ENCODE assay signal across 8 cellular contexts in genomic region chr19:18007939-18008673, GRCh38. TPM values are rescaled to one million over a fixed set of nuclear protein-coding genes. Genes with fewer than 3 reads are reported as not detected.
DNase-seq lines count a peak whose midpoint lies in the region; ATAC-seq and TF ChIP-seq lines count a peak whose summit lies in the region.

ARRDC2 (plus strand) TSS chr19:18008170; CDS start chr19:18008311, 141 bp downstream.

- no peaks in the 10 kb centered on the region for H3K27me3 Mint-ChIP-seq in activated B cell treated with CpG ODN at 0.5 μM for 24 hours

- BruUV-seq in mammary epithelial cell (replicated peaks; lab: Mats Ljungman, UMichigan) = no TSS peak

- H3K9me3 ChIP-seq in BLaER1 treated with 17β-estradiol and CSF1 and Interleukin-3, amounts not matched to agents 10 nM and 100 nM (replicated peaks in 1 of 11) = peaks cover 0 to 5% (median 0%) of the 10 kb centered on the region in 11 experiments; a peak in 4 of 22 replicates
- no peaks in the 10 kb centered on the region for H3K9me3 ChIP-seq in mammary epithelial cell (replicated peaks; ENCODE audit: insufficient read depth, low read length)
- H3K9me3 ChIP-seq in skeletal muscle tissue (ENCODE audit: control insufficient read depth in 3 of 3, low read length in 3 of 3) = no peaks in the 10 kb centered on the region

- no peaks in the 10 kb centered on the region for H3K9me3 Mint-ChIP-seq in activated B cell treated with CpG ODN at 0.5 μM for 24 hours

- peak; percentile 62 for ATAC-seq in GM21576 (IDR thresholded peaks at IDR 0.05; ENCODE audit: unreplicated experiment)
- peak; percentile 86 for ATAC-seq in activated B cell treated with CpG ODN at 0.5 μM for 24 hours (ENCODE audit: low read depth)

- peaks cover 58% of the 10 kb centered on the region for H3K36me3 Mint-ChIP-seq in activated B cell treated with CpG ODN at 0.5 μM for 24 hours (ENCODE audit: low read depth)

- no peaks in the 10 kb centered on the region for H3K27me3 ChIP-seq in BLaER1 treated with 17β-estradiol and CSF1 and Interleukin-3, amounts not matched to agents 10 nM and 100 nM
- H3K27me3 ChIP-seq in mammary epithelial cell (ENCODE audit: insufficient read depth, low read length) = no peaks in the 10 kb centered on the region
- no peaks in the 10 kb centered on the region for H3K27me3 ChIP-seq in skeletal muscle tissue (ENCODE audit: control insufficient read depth in 3 of 3, insufficient read depth in 3 of 3, low read length in 3 of 3)

- peak within 1 kb of the TSS; percentile 82 for H2AFZ ChIP-seq in mammary epithelial cell (ENCODE audit: low read depth, low read length)

- H3K27ac ChIP-seq in BLaER1 treated with 17β-estradiol and CSF1 and Interleukin-3, amounts not matched to agents 10 nM and 100 nM = peak within 1 kb of the TSS; percentile 43 to 77 (median 64); a peak in 20 of 22 replicates
- peak within 1 kb of the TSS; percentile 9 for H3K27ac ChIP-seq in mammary epithelial cell (ENCODE audit: insufficient read depth, low read depth, low read length)
- H3K27ac ChIP-seq in skeletal muscle tissue (ENCODE audit: low read depth, low read length) = peak within 1 kb of the TSS; percentile 92

- H3K27ac Mint-ChIP-seq in activated B cell treated with CpG ODN at 0.5 μM for 24 hours = peak within 1 kb of the TSS; percentile 92

- H4K20me1 ChIP-seq in BLaER1 treated with 17β-estradiol and CSF1 and Interleukin-3, amounts not matched to agents 10 nM and 100 nM = peaks cover 35 to 79% (median 49%) of the 10 kb centered on the region in 11 experiments; a peak in 21 of 22 replicates
- no peaks in the 10 kb centered on the region for H4K20me1 ChIP-seq in mammary epithelial cell (ENCODE audit: insufficient read depth, low read length)

- in situ Hi-C loops in mammary epithelial cell (cut with MboI; ENCODE audit: low sequenced_read_pairs in 2 of 2) = loop anchor here in 1 of 2 donors (5.0 to 10.0 kb wide), 2 partner anchors 49 to 143 kb away; no protein-coding TSS in a partner anchor

- CTCF ChIA-PET in activated B cell treated with CpG ODN at 0.5 μM for 24 hours (lab: Charles Lee) = interaction anchor here (0.7 to 3.4 kb wide), 10 partner anchors 8 to 283 kb away, joined by 3 to 91 read pairs (median 5); no protein-coding TSS in a partner anchor
- CTCF ChIA-PET in mammary epithelial cell (lab: Charles Lee; ENCODE audit: low non-redundant PET) = interaction anchor here (0.5 to 1.1 kb wide), 2 partner anchors 65 to 269 kb away, joined by 4 to 6 read pairs; no protein-coding TSS in a partner anchor

- POLR2A ChIA-PET in activated B cell treated with CpG ODN at 0.5 μM for 24 hours (lab: Charles Lee) = interaction anchor here (0.6 to 23.7 kb wide), 26 partner anchors 8 to 420 kb away, joined by 3 to 779 read pairs (median 6); partner anchors contain the start of genes IL12RB1, JUND, MAST3 and MPV17L2

- DNase-seq in NCI-H146 (lab: John Stamatoyannopoulos, UW) = peak; percentile 83
- DNase-seq in activated B cell treated with CpG ODN at 0.5 μM for 24 hours = peak; percentile 78
- DNase-seq in mammary epithelial cell = peak; percentile 84
- peak; percentile 99 for DNase-seq in iPS-NIHi11 (ENCODE audit: low spot score)
- DNase-seq in NCI-H2196 treated with DMSO at 0.1 percent for 48 hours (lab: John Stamatoyannopoulos, UW; ENCODE audit: unreplicated experiment) = no peak

- H3K4me1 ChIP-seq in BLaER1 treated with 17β-estradiol and CSF1 and Interleukin-3, amounts not matched to agents 10 nM and 100 nM = peaks cover 35 to 66% (median 45%) of the 10 kb centered on the region in 10 experiments
- H3K4me1 ChIP-seq in mammary epithelial cell (ENCODE audit: insufficient read depth, low read length) (peaks cover 12% of the 10 kb centered on the region), skeletal muscle tissue (ENCODE audit: control insufficient read depth in 3 of 3, insufficient read depth in 3 of 3, low read length in 3 of 3) (peaks cover 32 to 58% (median 51%) of the 10 kb centered on the region in 3 donors)

- peak within 1 kb of the TSS; percentile 72 to 99 (median 93) for H3K4me2 ChIP-seq in BLaER1 treated with 17β-estradiol and CSF1 and Interleukin-3, amounts not matched to agents 10 nM and 100 nM
- peak within 1 kb of the TSS; percentile 97 for H3K4me2 ChIP-seq in mammary epithelial cell (ENCODE audit: insufficient read depth, low read depth, low read length)

- H3K4me1 Mint-ChIP-seq in activated B cell treated with CpG ODN at 0.5 μM for 24 hours = peaks cover 39% of the 10 kb centered on the region

- H3K36me3 ChIP-seq in BLaER1 treated with 17β-estradiol and CSF1 and Interleukin-3, amounts not matched to agents 10 nM and 100 nM = peaks cover 55 to 80% (median 67%) of the 10 kb centered on the region in 11 experiments
- peaks cover 2% of the 10 kb centered on the region for H3K36me3 ChIP-seq in mammary epithelial cell (ENCODE audit: insufficient read depth, low read length)
- peaks cover 30 to 40% (median 30%) of the 10 kb centered on the region in 3 donors for H3K36me3 ChIP-seq in skeletal muscle tissue (ENCODE audit: control insufficient read depth in 3 of 3, insufficient read depth in 3 of 3, low read length in 3 of 3)

- TF ChIP-seq CTCF in activated B cell treated with CpG ODN at 0.5 μM for 24 hours (IDR thresholded peaks at IDR 0.05) = no peak
- TF ChIP-seq CTCF in mammary epithelial cell (conservative IDR thresholded peaks at IDR 0.05 in 1 of 2, IDR thresholded peaks at IDR 0.05 in 1 of 2; ENCODE audit: extremely low read depth in 1 of 2, insufficient read depth in 1 of 2, low read depth in 1 of 2, low read length in 2 of 2) = no peak

- peak within 1 kb of the TSS; percentile 53 to 72 (median 57) for H3K4me3 ChIP-seq in BLaER1 treated with 17β-estradiol and CSF1 and Interleukin-3, amounts not matched to agents 10 nM and 100 nM
- H3K4me3 ChIP-seq in mammary epithelial cell (replicated peaks in 1 of 3; ENCODE audit: insufficient read depth in 1 of 3, low read depth in 2 of 3, low read length in 3 of 3) (peak within 1 kb of the TSS; percentile 23 to 54 (median 48)), skeletal muscle tissue (ENCODE audit: low read length in 3 of 3) (peak within 1 kb of the TSS; percentile 93 to 99 (median 95))

- peak within 1 kb of the TSS; percentile 48 to 84 (median 71); a peak in 21 of 22 replicates for H3K9ac ChIP-seq in BLaER1 treated with 17β-estradiol and CSF1 and Interleukin-3, amounts not matched to agents 10 nM and 100 nM
- H3K9ac ChIP-seq in mammary epithelial cell (ENCODE audit: insufficient read depth, low read length) (no peak within 1 kb of the TSS), skeletal muscle tissue (ENCODE audit: low read depth in 1 of 3, low read length in 3 of 3) (peak within 1 kb of the TSS; percentile 89 to 98 (median 94))

- dilution Hi-C loops in mammary epithelial cell (cut with HindIII; ENCODE audit: low sequenced_read_pairs) = no loop called here

- peaks cover 1% of the 10 kb centered on the region for H3K79me2 ChIP-seq in mammary epithelial cell (ENCODE audit: insufficient read depth, low read length)

- H3K4me3 Mint-ChIP-seq in activated B cell treated with CpG ODN at 0.5 μM for 24 hours = peak within 1 kb of the TSS; percentile 93

- intact Hi-C loops in activated B cell treated with CpG ODN at 0.5 μM for 24 hours (cut with micrococcal nuclease) = loop anchor here (1.0 to 10.0 kb wide), 7 partner anchors 13 to 253 kb away; partner anchors contain the start of gene FCHO1
- intact Hi-C loops in mammary epithelial cell (cut with micrococcal nuclease) = loop anchor here (1.0 to 5.0 kb wide), 5 partner anchors 50 to 402 kb away; no protein-coding TSS in a partner anchor

- 3% methylated on average over 12 of the region's 91 CpGs for WGBS in mammary epithelial cell (ENCODE audit: low coverage, missing lambda C conversion rate)

RNA-seq across cellular contexts. Expression of gene ARRDC2, which starts in this region (rescaled TPM):
- total RNA-seq in activated B cell treated with CpG ODN at 0.5 μM for 24 hours (147 and 168 TPM in 2 replicates), mammary epithelial cell (1 to 10 TPM; 4.2 to 6.9 TPM), skeletal muscle tissue (5.7 TPM)
- polyA plus RNA-seq in mammary epithelial cell = 3.4 TPM
- not detected for polyA minus RNA-seq in mammary epithelial cell

Comparison
In these comparisons a context has a peak if more than half of its experiments do, and no peak if none do; other contexts are left out.
1. RNA of gene ARRDC2 (total RNA-seq): 147 to 168 TPM in activated B cell treated with CpG ODN at 0.5 μM for 24 hours; 4.2 to 6.9 TPM in mammary epithelial cell and 5.7 TPM in skeletal muscle tissue (single experiment); every median in the first group is over 10 times any median in the second.
2. H3K27ac ChIP-seq: peak in every context shown above with its lines; median percentile 92 in skeletal muscle tissue; 64 in BLaER1 treated with 17β-estradiol and CSF1 and Interleukin-3, amounts not matched to agents 10 nM and 100 nM; 9 in mammary epithelial cell.
3. Peak in every context shown above with its lines, with median percentiles within 50 percentile points of each other: H3K4me3 ChIP-seq.